8 cellular contexts compared by ENCODE assay signal in the genomic region with DNA sequence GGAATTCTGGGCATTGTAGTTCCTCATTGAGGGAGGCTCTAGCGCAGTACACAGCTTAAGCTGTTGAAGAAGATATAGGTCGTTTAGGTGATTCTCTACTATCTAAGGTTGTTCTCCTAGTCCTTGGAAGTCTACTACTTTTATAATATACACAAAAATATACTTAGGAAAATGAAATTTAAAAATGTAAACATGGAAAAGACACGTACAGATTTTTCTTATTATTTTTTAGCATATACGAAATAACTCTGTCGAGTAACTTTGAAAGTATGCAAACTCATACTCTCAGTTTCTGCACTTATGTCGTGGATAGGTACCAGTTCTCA. TPM values are rescaled to one million over a fixed set of nuclear protein-coding genes. Genes with fewer than 3 reads are reported as not detected.
DNase-seq lines count a peak whose midpoint lies in the region; ATAC-seq, FAIRE-seq and TF ChIP-seq lines count a peak whose summit lies in the region.

No MANE protein-coding gene starts in this region.

- H3K4me3 ChIP-seq in A549 (peak overlapping the region; percentile 83; the same call in 2 of the 3 replicates), HAP-1 (peak overlapping the region; percentile 50), astrocyte of the spinal cord (ENCODE audit: low read depth, low read length) (peak overlapping the region; percentile 72)

- POLR2A ChIA-PET in A549 (lab: Yijun Ruan, JAX): interaction anchor here (1.2 kb wide), 1 partner anchor 11 kb away, joined by 6 read pairs; a partner anchor contains a TSS
- POLR2A ChIA-PET in HEK293T (lab: Yijun Ruan, JAX): interaction anchor here (1.1 to 2.0 kb wide), 2 partner anchors 11 to 94 kb away, joined by 3 to 19 read pairs; a partner anchor contains a TSS

- H3K4me1 Mint-ChIP-seq in mesothelial cell of epicardium: peaks cover 16% of the 10 kb centered on the region

- CTCF ChIA-PET in A549 (lab: Yijun Ruan, JAX): interaction anchor here (1.2 to 1.5 kb wide), 2 partner anchors 11 to 119 kb away, joined by 3 read pairs; no protein-coding TSS in a partner anchor
- CTCF ChIA-PET in HEK293T (lab: Yijun Ruan, JAX): interaction anchor here (0.6 kb wide), 1 partner anchor 190 kb away, joined by 3 read pairs; no protein-coding TSS in a partner anchor

- H3K36me3 ChIP-seq in HAP-1 (replicated peaks): peaks cover 3% of the 10 kb centered on the region; the same call in 1 of the 2 replicates

- in situ Hi-C loops in HAP-1 (cut with MboI; ENCODE audit: low sequenced_read_pairs): no loop called here
- in situ Hi-C loops in astrocyte of the spinal cord (cut with HindIII; ENCODE audit: low sequenced_read_pairs): no loop called here

- H3K9me3 ChIP-seq in A549 (no peaks in the 10 kb centered on the region), HAP-1 (no peaks in the 10 kb centered on the region)

- H3K27ac ChIP-seq in A549: no peak overlapping the region

- H3K9me3 Mint-ChIP-seq in mesothelial cell of epicardium: no peaks in the 10 kb centered on the region

- H3K4me3 Mint-ChIP-seq in mesothelial cell of epicardium: peak overlapping the region; percentile 92

- H3K27ac Mint-ChIP-seq in mesothelial cell of epicardium: peak overlapping the region; percentile 89

- TF ChIP-seq CTCF in A549 (IDR thresholded peaks at IDR 0.05) (no peak), astrocyte of the spinal cord (IDR thresholded peaks at IDR 0.05; ENCODE audit: low read depth, low read length) (no peak), mesothelial cell of epicardium (IDR thresholded peaks at IDR 0.05; ENCODE audit: unreplicated experiment) (no peak)

- peaks cover 11% of the 10 kb centered on the region for H3K27me3 Mint-ChIP-seq in mesothelial cell of epicardium (ENCODE audit: low read depth)

- no peak for TF ChIP-seq EP300 in A549 (IDR thresholded peaks at IDR 0.05)

- FAIRE-seq in A549 (lab: Jason Lieb, UNC) (no peak), RCC 7860 (lab: Jason Lieb, UNC) (no peak)

- H3K36me3 Mint-ChIP-seq in mesothelial cell of epicardium: no peaks in the 10 kb centered on the region

- no peak for TF ChIP-seq RAD21 in A549 (conservative IDR thresholded peaks at IDR 0.05 in 1 of 2, IDR thresholded peaks at IDR 0.05 in 1 of 2)

- peaks cover 9% of the 10 kb centered on the region for H3K4me1 ChIP-seq in A549
- peaks cover 16% of the 10 kb centered on the region for H3K4me1 ChIP-seq in HAP-1

- WGBS in A549 (ENCODE audit: missing lambda C conversion rate): 28% methylated on average over 6 of the region's 6 CpGs

- ATAC-seq in A549: no peak

- DNase-seq in A549 (ENCODE audit: low read depth in 1 of 2, low spot score in 1 of 2) (no peak), HAP-1 (ENCODE audit: low spot score in 2 of 2) (no peak), astrocyte of the spinal cord (ENCODE audit: low read depth, low spot score) (no peak), mesothelial cell of epicardium (ENCODE audit: low spot score in 2 of 2, unreplicated experiment in 2 of 2) (no peak), SHP77 (lab: John Stamatoyannopoulos, UW) (no peak), NK-92 (lab: John Stamatoyannopoulos, UW; ENCODE audit: unreplicated experiment) (no peak), HEK293T (ENCODE audit: extremely low spot score) (no peak), RCC 7860 (ENCODE audit: low spot score) (no peak)

- TF ChIP-seq POLR2A in A549 (IDR thresholded peaks at IDR 0.05; ENCODE audit: low read length): no peak

- H3K27me3 ChIP-seq in HAP-1 (ENCODE audit: low read depth): no peaks in the 10 kb centered on the region

- H3K4me2 ChIP-seq in A549: peak overlapping the region; percentile 67

TF ChIP-seq in A549, 52 proteins besides CTCF, POLR2A, EP300 and RAD21 (continues in another document):
- TF ChIP-seq BHLHE40 (IDR thresholded peaks at IDR 0.05; ENCODE audit: low read depth, low read length): no peak
- TF ChIP-seq EHMT2 (IDR thresholded peaks at IDR 0.05; ENCODE audit: low read depth): no peak
- no peak for TF ChIP-seq ZFP36 (IDR thresholded peaks at IDR 0.05; ENCODE audit: borderline replicate concordance, partially characterized antibody)
- TF ChIP-seq, protein P1, sequence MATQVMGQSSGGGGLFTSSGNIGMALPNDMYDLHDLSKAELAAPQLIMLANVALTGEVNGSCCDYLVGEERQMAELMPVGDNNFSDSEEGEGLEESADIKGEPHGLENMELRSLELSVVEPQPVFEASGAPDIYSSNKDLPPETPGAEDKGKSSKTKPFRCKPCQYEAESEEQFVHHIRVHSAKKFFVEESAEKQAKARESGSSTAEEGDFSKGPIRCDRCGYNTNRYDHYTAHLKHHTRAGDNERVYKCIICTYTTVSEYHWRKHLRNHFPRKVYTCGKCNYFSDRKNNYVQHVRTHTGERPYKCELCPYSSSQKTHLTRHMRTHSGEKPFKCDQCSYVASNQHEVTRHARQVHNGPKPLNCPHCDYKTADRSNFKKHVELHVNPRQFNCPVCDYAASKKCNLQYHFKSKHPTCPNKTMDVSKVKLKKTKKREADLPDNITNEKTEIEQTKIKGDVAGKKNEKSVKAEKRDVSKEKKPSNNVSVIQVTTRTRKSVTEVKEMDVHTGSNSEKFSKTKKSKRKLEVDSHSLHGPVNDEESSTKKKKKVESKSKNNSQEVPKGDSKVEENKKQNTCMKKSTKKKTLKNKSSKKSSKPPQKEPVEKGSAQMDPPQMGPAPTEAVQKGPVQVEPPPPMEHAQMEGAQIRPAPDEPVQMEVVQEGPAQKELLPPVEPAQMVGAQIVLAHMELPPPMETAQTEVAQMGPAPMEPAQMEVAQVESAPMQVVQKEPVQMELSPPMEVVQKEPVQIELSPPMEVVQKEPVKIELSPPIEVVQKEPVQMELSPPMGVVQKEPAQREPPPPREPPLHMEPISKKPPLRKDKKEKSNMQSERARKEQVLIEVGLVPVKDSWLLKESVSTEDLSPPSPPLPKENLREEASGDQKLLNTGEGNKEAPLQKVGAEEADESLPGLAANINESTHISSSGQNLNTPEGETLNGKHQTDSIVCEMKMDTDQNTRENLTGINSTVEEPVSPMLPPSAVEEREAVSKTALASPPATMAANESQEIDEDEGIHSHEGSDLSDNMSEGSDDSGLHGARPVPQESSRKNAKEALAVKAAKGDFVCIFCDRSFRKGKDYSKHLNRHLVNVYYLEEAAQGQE (IDR thresholded peaks at IDR 0.05): no peak
- TF ChIP-seq FOSL2 (IDR thresholded peaks at IDR 0.05): no peak
- TF ChIP-seq FOSL2 (CRISPR knock-in tag; IDR thresholded peaks at IDR 0.05): no peak
- TF ChIP-seq, protein P2, sequence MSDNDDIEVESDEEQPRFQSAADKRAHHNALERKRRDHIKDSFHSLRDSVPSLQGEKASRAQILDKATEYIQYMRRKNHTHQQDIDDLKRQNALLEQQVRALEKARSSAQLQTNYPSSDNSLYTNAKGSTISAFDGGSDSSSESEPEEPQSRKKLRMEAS (IDR thresholded peaks at IDR 0.05): no peak
- no peak for TF ChIP-seq ZSCAN20 (CRISPR knock-in tag; IDR thresholded peaks at IDR 0.05)

TF ChIP-seq in HEK293T, 16 proteins besides CTCF, POLR2A, EP300 and RAD21:
- TF ChIP-seq ZNF384 (IDR thresholded peaks at IDR 0.05) (no peak), SP1 (IDR thresholded peaks at IDR 0.05) (no peak), FOXK2 (IDR thresholded peaks at IDR 0.05) (no peak), FOXM1 (IDR thresholded peaks at IDR 0.05; ENCODE audit: borderline replicate concordance) (no peak), ELF4 (IDR thresholded peaks at IDR 0.05) (no peak), SUZ12 (IDR thresholded peaks at IDR 0.05) (no peak; the same call in 1 of the 2 replicates), FOXA1 (IDR thresholded peaks at IDR 0.05) (no peak), ARNT (IDR thresholded peaks at IDR 0.05) (no peak), HDGF (IDR thresholded peaks at IDR 0.05; ENCODE audit: borderline replicate concordance) (no peak), BHLHE40 (IDR thresholded peaks at IDR 0.05; ENCODE audit: borderline replicate concordance) (no peak), LEF1 (IDR thresholded peaks at IDR 0.05; ENCODE audit: borderline replicate concordance) (no peak), TARDBP (IDR thresholded peaks at IDR 0.05) (no peak)
- TF ChIP-seq, protein P3, sequence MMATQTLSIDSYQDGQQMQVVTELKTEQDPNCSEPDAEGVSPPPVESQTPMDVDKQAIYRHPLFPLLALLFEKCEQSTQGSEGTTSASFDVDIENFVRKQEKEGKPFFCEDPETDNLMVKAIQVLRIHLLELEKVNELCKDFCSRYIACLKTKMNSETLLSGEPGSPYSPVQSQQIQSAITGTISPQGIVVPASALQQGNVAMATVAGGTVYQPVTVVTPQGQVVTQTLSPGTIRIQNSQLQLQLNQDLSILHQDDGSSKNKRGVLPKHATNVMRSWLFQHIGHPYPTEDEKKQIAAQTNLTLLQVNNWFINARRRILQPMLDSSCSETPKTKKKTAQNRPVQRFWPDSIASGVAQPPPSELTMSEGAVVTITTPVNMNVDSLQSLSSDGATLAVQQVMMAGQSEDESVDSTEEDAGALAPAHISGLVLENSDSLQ (IDR thresholded peaks at IDR 0.05): no peak

RNA-seq across cellular contexts. Expression of a gene that starts 0.3 kb away (rescaled TPM):
- polyA plus RNA-seq in A549 (2011; rRNA removed) (41.8 and 52.9 TPM in 2 replicates), A549 (2017; fragmentation: RNase III; extraction: RNeasy Plus Mini Kit Qiagen cat#74134 plus additional on column Dnase treatment) (27.2 to 30.8 TPM (median 28.1 TPM) in 3 replicates)
- polyA plus RNA-seq in A549 (2012; cell fraction: cytosol; rRNA removed): 11.4 and 11.8 TPM in 2 replicates
- polyA plus RNA-seq in A549 (2012; cell fraction: nucleus; rRNA removed): 7.2 and 10.9 TPM in 2 replicates
- polyA minus RNA-seq in A549 (2011; rRNA and poly(A)+ RNA removed): 13.5 and 15.9 TPM in 2 replicates
- 30.1 to 30.4 TPM (median 30.1 TPM) in 3 replicates for total RNA-seq in mesothelial cell of epicardium

RNA-seq across cellular contexts. Expression of a gene that starts 10.2 kb away (rescaled TPM):
- 46.4 and 70.8 TPM in 2 replicates for polyA plus RNA-seq in A549 (2011; rRNA removed)
- 9.9 and 10.6 TPM in 2 replicates for polyA plus RNA-seq in A549 (2012; cell fraction: cytosol; rRNA removed)
- 5.5 and 9.8 TPM in 2 replicates for polyA plus RNA-seq in A549 (2012; cell fraction: nucleus; rRNA removed)
- polyA plus RNA-seq in A549 (2017; fragmentation: RNase III; extraction: RNeasy Plus Mini Kit Qiagen cat#74134 plus additional on column Dnase treatment): 57.9 to 61.2 TPM (median 60.5 TPM) in 3 replicates
- 6.2 and 7.3 TPM in 2 replicates for polyA minus RNA-seq in A549 (2011; rRNA and poly(A)+ RNA removed)
- 60.2 to 63.6 TPM (median 62.2 TPM) in 3 replicates for total RNA-seq in mesothelial cell of epicardium
